Comparison of ENCODE assay signal across 8 cellular contexts in the genomic region with DNA sequence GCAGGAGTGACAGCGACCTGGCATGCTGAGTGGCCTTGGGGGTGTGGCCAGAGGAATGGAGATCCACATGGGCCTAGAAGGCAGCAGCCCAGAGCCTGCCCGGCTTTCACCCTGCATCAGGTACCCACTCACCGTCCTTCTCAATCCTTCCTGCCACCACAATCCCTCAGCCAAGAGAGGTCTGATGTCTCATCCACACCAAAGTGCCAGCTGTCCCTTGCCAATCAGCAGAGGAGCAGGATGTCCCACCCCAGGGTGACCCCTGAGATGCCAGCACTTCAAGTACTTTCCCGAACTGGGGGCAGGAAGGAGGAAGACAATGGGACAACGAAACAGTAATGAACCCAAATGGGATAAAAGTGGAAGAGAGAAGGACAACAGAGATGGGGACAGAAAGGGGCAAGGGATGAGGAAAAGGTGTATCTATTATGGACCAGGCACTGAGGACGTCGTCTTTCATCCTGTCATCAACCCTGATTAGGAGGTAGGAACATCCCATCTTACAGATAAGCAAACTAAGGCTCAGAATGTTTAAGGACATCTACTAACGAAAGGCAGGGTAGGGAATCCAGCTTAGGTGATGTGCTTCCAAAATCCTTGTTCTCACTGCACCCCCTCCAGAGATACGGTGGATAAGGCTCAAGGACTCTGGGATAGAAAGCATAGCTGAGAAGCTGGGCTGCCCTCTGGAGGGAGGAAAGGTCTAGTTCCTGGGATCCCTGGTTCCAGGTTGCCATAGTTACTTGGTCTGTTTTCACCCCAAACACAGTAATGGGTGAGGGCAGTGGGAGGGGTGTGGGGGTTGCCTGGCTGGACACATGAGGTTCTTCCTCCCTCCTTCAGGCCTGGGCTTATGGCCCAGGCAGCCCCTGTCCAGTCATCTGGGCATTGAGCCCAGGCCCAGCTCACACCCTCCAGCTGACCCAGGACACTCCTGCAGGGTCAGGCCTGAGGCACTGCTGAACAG. TPM values are rescaled to one million over a fixed set of nuclear protein-coding genes. Genes with fewer than 3 reads are reported as not detected.
DNase-seq lines count a peak whose midpoint lies in the region; ATAC-seq and TF ChIP-seq lines count a peak whose summit lies in the region.

No MANE protein-coding gene starts in this region.

- peaks cover 12% of the 10 kb centered on the region for H3K36me3 Mint-ChIP-seq in central memory CD8-positive, alpha-beta T cell (ENCODE audit: insufficient read depth)
- H3K36me3 Mint-ChIP-seq in stimulated activated effector memory CD8-positive, alpha-beta T cell treated with anti-CD3 and anti-CD28 coated beads, Interleukin-12 subunit alpha, Interleukin-12 subunit beta, amount 100 ng/mL, for 72 hours = peaks cover 62% of the 10 kb centered on the region

- no peak overlapping the region for H3K4me3 Mint-ChIP-seq in central memory CD8-positive, alpha-beta T cell
- H3K4me3 Mint-ChIP-seq in stimulated activated effector memory CD8-positive, alpha-beta T cell treated with anti-CD3 and anti-CD28 coated beads, Interleukin-12 subunit alpha, Interleukin-12 subunit beta, amount 100 ng/mL, for 72 hours = no peak overlapping the region

- H3K9me3 Mint-ChIP-seq in central memory CD8-positive, alpha-beta T cell = no peaks in the 10 kb centered on the region
- H3K9me3 Mint-ChIP-seq in stimulated activated effector memory CD8-positive, alpha-beta T cell treated with anti-CD3 and anti-CD28 coated beads, Interleukin-12 subunit alpha, Interleukin-12 subunit beta, amount 100 ng/mL, for 72 hours = no peaks in the 10 kb centered on the region

- peaks cover 6% of the 10 kb centered on the region for H3K27me3 Mint-ChIP-seq in central memory CD8-positive, alpha-beta T cell

- no peak overlapping the region for H3K4me3 ChIP-seq in kidney epithelial cell (ENCODE audit: low read depth, low read length)

- H3K27ac Mint-ChIP-seq in central memory CD8-positive, alpha-beta T cell (ENCODE audit: low read depth) = peak overlapping the region; percentile 56
- peak overlapping the region; percentile 63 for H3K27ac Mint-ChIP-seq in stimulated activated effector memory CD8-positive, alpha-beta T cell treated with anti-CD3 and anti-CD28 coated beads, Interleukin-12 subunit alpha, Interleukin-12 subunit beta, amount 100 ng/mL, for 72 hours

- no peak for ATAC-seq in central memory CD8-positive, alpha-beta T cell (replicated peaks; ENCODE audit: extremely low read depth, poor library complexity, severe bottlenecking)
- peak; percentile 5 for ATAC-seq in stimulated activated effector memory CD8-positive, alpha-beta T cell treated with anti-CD3 and anti-CD28 coated beads, Interleukin-12 subunit alpha, Interleukin-12 subunit beta, amount 100 ng/mL, for 72 hours
- ATAC-seq in HG02571 (IDR thresholded peaks at IDR 0.05; ENCODE audit: unreplicated experiment) = no peak

- H3K27me3 ChIP-seq in kidney epithelial cell (ENCODE audit: control insufficient read depth, insufficient read depth, low read length) = peaks cover 17% of the 10 kb centered on the region

- H3K36me3 ChIP-seq in kidney epithelial cell (ENCODE audit: control insufficient read depth, insufficient read depth, low read length) = peaks cover 3% of the 10 kb centered on the region

- DNase-seq in DMS53 (lab: John Stamatoyannopoulos, UW) = peak; percentile 77
- DNase-seq in DMS53 treated with DMSO at 0.1 percent for 48 hours (lab: John Stamatoyannopoulos, UW; ENCODE audit: unreplicated experiment) = no peak
- DNase-seq in central memory CD8-positive, alpha-beta T cell (ENCODE audit: low spot score in 2 of 2) = no peak
- no peak for DNase-seq in kidney epithelial cell (ENCODE audit: low read depth)
- no peak for DNase-seq in stimulated activated effector memory CD8-positive, alpha-beta T cell treated with anti-CD3 and anti-CD28 coated beads, Interleukin-12 subunit alpha, Interleukin-12 subunit beta, amount 100 ng/mL, for 72 hours (ENCODE audit: low spot score in 2 of 2)
- DNase-seq in GM20000 (ENCODE audit: low spot score) = no peak
- no peak for DNase-seq in SKM-1 treated with dmso at 0.1 percent for 144 hours (lab: John Stamatoyannopoulos, UW; ENCODE audit: unreplicated experiment)

- TF ChIP-seq CTCF in kidney epithelial cell (IDR thresholded peaks at IDR 0.05; ENCODE audit: insufficient read depth, low read length, poor library complexity, severe bottlenecking) (peak; percentile 33), GM20000 (IDR thresholded peaks at IDR 0.05; ENCODE audit: extremely low read depth, missing control alignments) (no peak)

- H3K4me1 Mint-ChIP-seq in central memory CD8-positive, alpha-beta T cell = peaks cover 28% of the 10 kb centered on the region
- H3K4me1 Mint-ChIP-seq in stimulated activated effector memory CD8-positive, alpha-beta T cell treated with anti-CD3 and anti-CD28 coated beads, Interleukin-12 subunit alpha, Interleukin-12 subunit beta, amount 100 ng/mL, for 72 hours = peaks cover 31% of the 10 kb centered on the region

RNA-seq across cellular contexts. Expression of a gene that starts 4.5 kb away (rescaled TPM):
- total RNA-seq in kidney epithelial cell = 0.34 and 0.38 TPM in 2 replicates

RNA-seq across cellular contexts. Expression of a gene that starts 14.4 kb away (rescaled TPM):
- total RNA-seq in kidney epithelial cell = 42.5 and 47.0 TPM in 2 replicates

RNA-seq across cellular contexts. Expression of a gene that starts 16.4 kb away (rescaled TPM):
- total RNA-seq in kidney epithelial cell = 4.6 and 5.3 TPM in 2 replicates

RNA-seq across cellular contexts. Expression of a gene that starts 38.1 kb away (rescaled TPM):
- 0.27 TPM in 1 of 2 replicates, not detected in the other for total RNA-seq in kidney epithelial cell

RNA-seq across cellular contexts. Expression of a gene that starts 40.3 kb away (rescaled TPM):
- 12.9 and 20.5 TPM in 2 replicates for total RNA-seq in kidney epithelial cell
